Comparison of ENCODE assay signal across 9 cellular contexts in the genomic region with DNA sequence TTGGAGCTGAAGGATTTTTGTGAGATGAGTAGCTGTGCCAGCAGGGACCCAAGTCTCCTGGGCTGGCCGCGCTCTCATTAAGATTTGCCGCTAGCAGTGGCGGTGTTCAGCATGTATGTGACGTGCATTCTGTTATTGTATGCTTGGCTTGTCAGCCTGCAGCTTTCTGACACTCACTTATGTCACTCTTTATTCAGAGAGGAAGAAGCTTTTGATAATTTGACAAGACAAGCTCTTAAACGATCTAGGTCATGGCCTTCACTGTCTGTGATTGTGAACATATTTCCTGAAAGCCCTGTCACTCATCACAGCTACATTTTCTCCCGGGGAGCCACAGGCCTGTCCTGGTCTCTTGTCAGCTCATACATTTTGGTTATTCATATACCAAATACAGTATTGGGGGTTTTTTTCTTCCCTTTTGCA.
DNase-seq lines count a peak whose midpoint lies in the region; ATAC-seq and TF ChIP-seq lines count a peak whose summit lies in the region.
"Had no signal": no experiment of that assay in that cellular context is flagged by ENCODE, and none has a peak within 500 bp of the region (broad histone marks: within the 10 kb centered on the region; RNA-seq: fewer than 3 reads in every experiment).

No MANE protein-coding gene starts in this region.

- H3K27ac ChIP-seq in A673 (ENCODE audit: low read depth, low read length, poor library complexity, severe bottlenecking): peak overlapping the region; percentile 66

- H3K27me3 ChIP-seq in A673 (replicated peaks; ENCODE audit: insufficient read depth, low read depth, low read length, poor library complexity): no peaks in the 10 kb centered on the region

- peaks cover 20% of the 10 kb centered on the region for H3K36me3 Mint-ChIP-seq in activated naive CD8-positive, alpha-beta T cell treated with anti-CD3 and anti-CD28 coated beads for 36 hours
- peaks cover 7% of the 10 kb centered on the region for H3K36me3 Mint-ChIP-seq in progenitor cell of endocrine pancreas (ENCODE audit: insufficient read depth)

- H3K4me1 Mint-ChIP-seq in activated naive CD8-positive, alpha-beta T cell treated with anti-CD3 and anti-CD28 coated beads for 36 hours: peaks cover 18% of the 10 kb centered on the region
- H3K4me1 Mint-ChIP-seq in progenitor cell of endocrine pancreas (ENCODE audit: low read depth): peaks cover 20% of the 10 kb centered on the region

- no peaks in the 10 kb centered on the region for H3K9me3 Mint-ChIP-seq in activated naive CD8-positive, alpha-beta T cell treated with anti-CD3 and anti-CD28 coated beads for 36 hours
- peaks cover 8% of the 10 kb centered on the region for H3K9me3 Mint-ChIP-seq in progenitor cell of endocrine pancreas (ENCODE audit: low read depth)

- ATAC-seq in GM19023 (IDR thresholded peaks at IDR 0.05; ENCODE audit: unreplicated experiment): peak; percentile 64
- peak; percentile 54 for ATAC-seq in HG03108 (IDR thresholded peaks at IDR 0.05; ENCODE audit: unreplicated experiment)

- POLR2A ChIA-PET in A673 (lab: Charles Lee; ENCODE audit: low non-redundant PET): interaction anchor here (0.5 kb wide), 1 partner anchor 14 kb away, joined by 3 read pairs; no protein-coding TSS in a partner anchor

- peaks cover 5% of the 10 kb centered on the region for H3K36me3 ChIP-seq in A673 (ENCODE audit: insufficient read depth, low read length, poor library complexity, severe bottlenecking)

- H3K4me1 ChIP-seq in A673 (ENCODE audit: insufficient read depth, low read length, poor library complexity, severe bottlenecking): peaks cover 63% of the 10 kb centered on the region

- peaks cover 5% of the 10 kb centered on the region for H3K9me3 ChIP-seq in A673 (ENCODE audit: low read depth, low read length, poor library complexity, severe bottlenecking)

- intact Hi-C loops in A673 (cut with micrococcal nuclease; ENCODE audit: unreplicated experiment): no loop called here

- H3K4me3 Mint-ChIP-seq in activated naive CD8-positive, alpha-beta T cell treated with anti-CD3 and anti-CD28 coated beads for 36 hours: no peak overlapping the region
- no peak overlapping the region for H3K4me3 Mint-ChIP-seq in progenitor cell of endocrine pancreas (ENCODE audit: low read depth)

- CTCF ChIA-PET in A673 (lab: Charles Lee): interaction anchor here (0.5 to 2.3 kb wide), 3 partner anchors 62 to 451 kb away, joined by 3 to 10 read pairs (median 3); no protein-coding TSS in a partner anchor

- peak overlapping the region; percentile 25 for H3K27ac Mint-ChIP-seq in activated naive CD8-positive, alpha-beta T cell treated with anti-CD3 and anti-CD28 coated beads for 36 hours
- H3K27ac Mint-ChIP-seq in progenitor cell of endocrine pancreas: no peak overlapping the region

- DNase-seq in A673 (ENCODE audit: low spot score): peak; percentile 96
- DNase-seq in activated naive CD8-positive, alpha-beta T cell treated with anti-CD3 and anti-CD28 coated beads for 36 hours: no peak
- no peak for DNase-seq in progenitor cell of endocrine pancreas (ENCODE audit: low spot score, unreplicated experiment)
- no peak for DNase-seq in epidermal melanocyte (ENCODE audit: insufficient read length, low spot score)
- DNase-seq in stimulated activated naive CD4-positive, alpha-beta T cell treated with Interleukin-2 at 50 U/mL for 16 hours (lab: John Stamatoyannopoulos, UW): no peak
- no peak for DNase-seq in hepatic stellate cell (ENCODE audit: low spot score)
- DNase-seq: dermis blood vessel endothelial cell had no signal

- no peaks in the 10 kb centered on the region for H3K27me3 Mint-ChIP-seq in activated naive CD8-positive, alpha-beta T cell treated with anti-CD3 and anti-CD28 coated beads for 36 hours
- no peaks in the 10 kb centered on the region for H3K27me3 Mint-ChIP-seq in progenitor cell of endocrine pancreas

- TF ChIP-seq CTCF in A673 (conservative IDR thresholded peaks at IDR 0.05; ENCODE audit: low read depth, low read length): no peak
- no peak for TF ChIP-seq CTCF in progenitor cell of endocrine pancreas (IDR thresholded peaks at IDR 0.05; ENCODE audit: unreplicated experiment)

- no TSS peak for BruUV-seq in A673 (replicated peaks; lab: Mats Ljungman, UMichigan)

- peak overlapping the region; percentile 5 for H3K4me3 ChIP-seq in A673 (ENCODE audit: low read depth, low read length, poor library complexity, severe bottlenecking)
